ENCODE assay signal across 10 cellular contexts in genomic region chr10:128063736-128064614, GRCh38.
DNase-seq lines count a peak whose midpoint lies in the region; ATAC-seq and TF ChIP-seq lines count a peak whose summit lies in the region.
"Had no signal": no experiment of that assay in that cellular context is flagged by ENCODE, and none has a peak within 500 bp of the region (broad histone marks: within the 10 kb centered on the region; RNA-seq: fewer than 3 reads in every experiment).

No MANE protein-coding gene starts in this region.

- H3K4me3 ChIP-seq in lower lobe of right lung (peak overlapping the region; percentile 4), tibial nerve (no peak overlapping the region)
- H3K4me3 ChIP-seq: SJSA1 had no signal

- H3K4me1 ChIP-seq in lower lobe of right lung (peaks cover 42% of the 10 kb centered on the region), tibial nerve (peaks cover 0 to 38% (median 27%) of the 10 kb centered on the region in 4 donors)

- H3K9me3 ChIP-seq in lower lobe of right lung (no peaks in the 10 kb centered on the region), tibial nerve (no peaks in the 10 kb centered on the region)
- H3K9me3 ChIP-seq: SJSA1 had no signal

- intact Hi-C loops in lower lobe of right lung (cut with DNase I) = no loop called here

- DNase-seq in SIG-M5 treated with dmso at 0.1 percent for 504 hours (lab: John Stamatoyannopoulos, UW; ENCODE audit: unreplicated experiment) (peak; percentile 31), SIG-M5 (lab: John Stamatoyannopoulos, UW) (no peak), lower lobe of right lung (peak; percentile 75), tibial nerve (ENCODE audit: low spot score in 2 of 2) (peak in 1 of 2 donors; percentile 4), occipital lobe (lab: John Stamatoyannopoulos, UW) (no peak), dermis blood vessel endothelial cell (no peak)
- no peak for DNase-seq in activated naive CD4-positive, alpha-beta T cell treated with anti-CD3 and anti-CD28 coated beads, Interleukin-2, amount 50 U/mL, for 72 hours (ENCODE audit: low spot score in 2 of 2)

- 53 to 72% methylated on average over 14 of the region's 14 CpGs for WGBS in tibial nerve, 2 donors

- TF ChIP-seq EP300 in tibial nerve (IDR thresholded peaks at IDR 0.05) = no peak

- no peak for TF ChIP-seq CTCF in lower lobe of right lung (IDR thresholded peaks at IDR 0.05)
- no peak for TF ChIP-seq CTCF in tibial nerve (IDR thresholded peaks at IDR 0.05)

- TF ChIP-seq POLR2A in tibial nerve (IDR thresholded peaks at IDR 0.05) = no peak

- H3K27me3 ChIP-seq in lower lobe of right lung (ENCODE audit: low read depth) = no peaks in the 10 kb centered on the region
- H3K27me3 ChIP-seq in tibial nerve = no peaks in the 10 kb centered on the region
- H3K27me3 ChIP-seq: SJSA1 had no signal

- peaks cover 87% of the 10 kb centered on the region for H3K36me3 ChIP-seq in lower lobe of right lung
- peaks cover 0 to 60% (median 0%) of the 10 kb centered on the region in 3 donors for H3K36me3 ChIP-seq in tibial nerve
- H3K36me3 ChIP-seq: SJSA1 had no signal

- peaks cover 0 to 6% of the 10 kb centered on the region in 2 donors for H3K9me3 Mint-ChIP-seq in activated naive CD4-positive, alpha-beta T cell treated with anti-CD3 and anti-CD28 coated beads, Interleukin-2, amount 50 U/mL, for 72 hours

- H3K27ac ChIP-seq in lower lobe of right lung (peak overlapping the region; percentile 77), tibial nerve (peak overlapping the region; percentile 27 to 87 (median 76))
- H3K27ac ChIP-seq: 22Rv1, SJSA1 had no signal

- H3K27ac Mint-ChIP-seq in activated naive CD4-positive, alpha-beta T cell treated with anti-CD3 and anti-CD28 coated beads, Interleukin-2, amount 50 U/mL, for 72 hours = peak overlapping the region; percentile 88 to 97

- ATAC-seq in HG03460 (IDR thresholded peaks at IDR 0.05; ENCODE audit: unreplicated experiment) (peak; percentile 15), lower lobe of right lung (peak; percentile 57 to 63)
- peak; percentile 0 to 8 for ATAC-seq in activated naive CD4-positive, alpha-beta T cell treated with anti-CD3 and anti-CD28 coated beads, Interleukin-2, amount 50 U/mL, for 72 hours

- H3K36me3 Mint-ChIP-seq in activated naive CD4-positive, alpha-beta T cell treated with anti-CD3 and anti-CD28 coated beads, Interleukin-2, amount 50 U/mL, for 72 hours = peaks cover 46 to 72% of the 10 kb centered on the region in 2 donors

Comparison
In these comparisons a context has a peak if more than half of its experiments do, and no peak if none do; other contexts are left out.
1. DNase-seq: peak in SIG-M5 treated with dmso at 0.1 percent for 504 hours (single experiment) and lower lobe of right lung (single experiment); none in SIG-M5 (single experiment), activated naive CD4-positive, alpha-beta T cell treated with anti-CD3 and anti-CD28 coated beads, Interleukin-2, amount 50 U/mL, for 72 hours (0 of 2), occipital lobe (single experiment) and dermis blood vessel endothelial cell (single experiment).
2. ATAC-seq: peak in every context shown above with its lines; median percentile 60 in lower lobe of right lung; 15 in HG03460; 4 in activated naive CD4-positive, alpha-beta T cell treated with anti-CD3 and anti-CD28 coated beads, Interleukin-2, amount 50 U/mL, for 72 hours.